ENCODE assay signal across 9 cellular contexts in the genomic region with DNA sequence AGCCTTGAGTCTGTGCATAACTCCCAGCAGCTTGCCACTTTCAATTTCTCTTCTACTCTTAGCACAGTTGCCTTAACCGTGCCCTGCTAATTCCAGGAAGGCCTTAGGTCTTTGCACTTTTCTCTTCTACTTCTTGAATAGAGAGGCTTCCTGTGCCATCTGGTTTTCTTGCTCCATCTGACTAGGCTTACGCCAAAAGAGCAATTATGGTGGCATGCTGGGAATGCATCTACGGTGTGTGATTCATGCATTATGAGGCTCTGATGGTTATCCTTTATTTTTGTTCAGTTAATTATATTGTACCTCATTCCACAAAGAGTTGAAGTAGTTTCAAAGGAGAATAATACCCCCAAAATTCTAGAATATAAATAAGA. TPM values are rescaled to one million over a fixed set of nuclear protein-coding genes. Genes with fewer than 3 reads are reported as not detected.
A peak's percentile ranks its signal among the peaks of the same experiment; 100 is the strongest.
DNase-seq lines count a peak whose midpoint lies in the region; ATAC-seq and TF ChIP-seq lines count a peak whose summit lies in the region.
"Had no signal": no experiment of that assay in that cellular context is flagged by ENCODE, and none has a peak within 500 bp of the region (broad histone marks: within the 10 kb centered on the region; RNA-seq: fewer than 3 reads in every experiment).

No MANE protein-coding gene starts in this region.

- no peaks in the 10 kb centered on the region for H3K9me3 ChIP-seq in DND-41 (ENCODE audit: insufficient read depth, low read length, severe bottlenecking)
- no peaks in the 10 kb centered on the region for H3K9me3 ChIP-seq in mucosa of descending colon
- H3K9me3 ChIP-seq in aorta (ENCODE audit: control insufficient read depth, low read length) = no peaks in the 10 kb centered on the region
- no peaks in the 10 kb centered on the region for H3K9me3 ChIP-seq in SJCRH30 (replicated peaks)
- H3K9me3 ChIP-seq: left ventricle myocardium inferior had no signal

- no peaks in the 10 kb centered on the region for H3K27me3 ChIP-seq in DND-41 (ENCODE audit: insufficient read depth, low read length, poor library complexity)
- no peaks in the 10 kb centered on the region for H3K27me3 ChIP-seq in aorta (ENCODE audit: control insufficient read depth in 1 of 2, insufficient read depth in 2 of 2, low read length in 1 of 2)
- H3K27me3 ChIP-seq in SJCRH30 = no peaks in the 10 kb centered on the region

- H3K36me3 ChIP-seq in DND-41 (ENCODE audit: insufficient read depth, low read length) (peaks cover 14% of the 10 kb centered on the region; the same call in 1 of the 2 replicates), mucosa of descending colon (ENCODE audit: low read depth) (no peaks in the 10 kb centered on the region), aorta (ENCODE audit: control insufficient read depth in 1 of 2, insufficient read depth in 2 of 2, low read length in 1 of 2) (no peaks in the 10 kb centered on the region), SJCRH30 (0 out of 2 replicates have a peak, but pooled peaks cover 4% of the 10 kb centered on the region)

- DNase-seq in DND-41 = no peak
- peak; percentile 76 for DNase-seq in HT1080 (ENCODE audit: low read depth)
- DNase-seq in astrocyte of the hippocampus (ENCODE audit: low read depth, low spot score) = peak; percentile 91
- no peak for DNase-seq in mucosa of descending colon
- no peak for DNase-seq in aorta
- DNase-seq in SJCRH30 = no peak
- DNase-seq in activated CD8-positive, alpha-beta memory T cell treated with anti-CD3 and anti-CD28 coated beads for 24 hours = no peak
- DNase-seq: left ventricle myocardium inferior had no signal

- intact Hi-C loops in mucosa of descending colon (cut with DNase I, micrococcal nuclease) (no loop called here), aorta (cut with DNase I) (no loop called here)

- H3K4me2 ChIP-seq in DND-41 (ENCODE audit: insufficient read depth, low read length) = no peak overlapping the region

- 67 to 82% methylated on average over 3 of the region's 3 CpGs for WGBS in aorta, 2 donors

- H4K20me1 ChIP-seq in DND-41 (ENCODE audit: insufficient read depth, low read length) = no peaks in the 10 kb centered on the region

- H3K79me2 ChIP-seq in DND-41 (ENCODE audit: insufficient read depth, low read length) = no peaks in the 10 kb centered on the region

- TF ChIP-seq CTCF in DND-41 (IDR thresholded peaks at IDR 0.05; ENCODE audit: borderline replicate concordance, extremely low read depth, low read length, poor library complexity, severe bottlenecking) (no peak), mucosa of descending colon (IDR thresholded peaks at IDR 0.05) (no peak)

- ATAC-seq in DND-41 (ENCODE audit: insufficient read depth, low read depth) (peak; percentile 45; the same call in 2 of the 3 replicates), mucosa of descending colon (peak; percentile 36), aorta (ENCODE audit: low FRiP score) (no peak), GM19452 (IDR thresholded peaks at IDR 0.05; ENCODE audit: unreplicated experiment) (no peak)

- H3K4me1 ChIP-seq in DND-41 (ENCODE audit: insufficient read depth, low read length) = peaks cover 8% of the 10 kb centered on the region
- H3K4me1 ChIP-seq in mucosa of descending colon (ENCODE audit: low read depth) = peaks cover 35% of the 10 kb centered on the region
- H3K4me1 ChIP-seq in aorta (ENCODE audit: control insufficient read depth in 1 of 2, insufficient read depth in 2 of 2, low read length in 2 of 2) = peaks cover 0 to 4% of the 10 kb centered on the region in 2 donors
- peaks cover 31% of the 10 kb centered on the region for H3K4me1 ChIP-seq in SJCRH30

- H2AFZ ChIP-seq in DND-41 (ENCODE audit: low read depth, low read length) = no peak overlapping the region

- H3K27ac ChIP-seq in DND-41 (ENCODE audit: low read length) = no peak overlapping the region
- H3K27ac ChIP-seq in aorta (ENCODE audit: low read depth in 1 of 2, low read length in 2 of 2) = peak overlapping the region in 1 of 2 donors; percentile 33
- H3K27ac ChIP-seq in SJCRH30 = no peak overlapping the region
- H3K27ac ChIP-seq: left ventricle myocardium inferior had no signal

- H3K9ac ChIP-seq in DND-41 (ENCODE audit: low read depth, low read length) = no peak overlapping the region

- H3K4me3 ChIP-seq in DND-41 (ENCODE audit: low read depth in 1 of 2, low read length in 2 of 2) (no peak overlapping the region), mucosa of descending colon (no peak overlapping the region), aorta (ENCODE audit: low read length in 2 of 2) (no peak overlapping the region), SJCRH30 (no peak overlapping the region)
- H3K4me3 ChIP-seq: left ventricle myocardium inferior had no signal

RNA-seq across cellular contexts. Expression of gene SIK2, which starts 29.4 kb away (rescaled TPM):
- total RNA-seq in HT1080 (2014; rRNA removed; shearing (Covaris generic)) = 9.0 and 9.2 TPM in 2 replicates
- 8.1 and 8.3 TPM in 2 replicates for polyA plus RNA-seq in HT1080 (2015; cell fraction: cytosol; rRNA removed)
- polyA plus RNA-seq in HT1080 (2015; cell fraction: nucleus; rRNA removed) = 12.7 and 14.6 TPM in 2 replicates
- total RNA-seq in mucosa of descending colon (10 to 100 TPM; 22.0 to 23.0 (median 22.7) TPM), aorta (10 to 100 TPM; 13.0 to 21.9 TPM)
- polyA plus RNA-seq in aorta = 1 to 10 TPM; 3.5 to 8.6 TPM
- total RNA-seq in SJCRH30 (2014; rRNA removed; shearing (Covaris generic)) = 8.5 TPM in 2 replicates

Comparison
In these comparisons a context has a peak if more than half of its experiments do, and no peak if none do; other contexts are left out.
1. ATAC-seq: peak in DND-41 (single experiment) and mucosa of descending colon (single experiment); none in aorta (single experiment) and GM19452 (single experiment).
2. DNase-seq: peak in HT1080 (single experiment) and astrocyte of the hippocampus (single experiment); none in DND-41 (single experiment), mucosa of descending colon (0 of 3), aorta (0 of 2), SJCRH30 (0 of 2) and activated CD8-positive, alpha-beta memory T cell treated with anti-CD3 and anti-CD28 coated beads for 24 hours (single experiment).